Comparison of ENCODE assay signal across 26 cellular contexts in the genomic region with DNA sequence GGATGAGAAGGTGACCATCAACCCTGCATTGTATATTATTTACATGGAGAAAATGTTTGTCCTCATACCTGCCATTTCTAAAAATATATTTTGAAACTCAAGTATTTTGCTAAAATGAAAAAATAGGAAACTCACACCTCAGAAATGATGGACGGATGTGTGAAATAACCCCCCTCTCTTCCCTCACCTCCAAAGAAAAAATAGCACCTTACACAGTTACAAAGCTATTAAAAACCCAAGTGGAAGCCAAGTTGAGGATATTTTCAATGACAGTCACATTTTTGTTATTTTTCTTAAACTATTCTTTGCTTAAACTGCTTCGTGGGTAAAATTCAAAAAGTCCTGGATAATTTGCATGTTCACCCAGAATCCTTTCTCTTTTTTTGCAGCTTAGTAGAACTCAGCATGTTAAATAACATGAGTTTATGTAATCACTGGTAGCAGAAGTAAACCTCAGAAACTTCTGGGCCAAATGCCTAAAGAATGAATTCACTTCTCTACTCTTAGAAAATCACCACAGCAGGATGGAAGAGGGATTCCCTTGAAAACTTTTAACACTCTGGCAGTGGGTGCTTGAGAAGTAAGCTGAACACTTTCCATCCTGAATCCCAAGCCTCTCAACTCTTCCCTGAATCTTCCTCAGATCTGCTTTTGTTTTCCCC. TPM values are rescaled to one million over a fixed set of nuclear protein-coding genes. Genes with fewer than 3 reads are reported as not detected.
DNase-seq lines count a peak whose midpoint lies in the region; ATAC-seq and TF ChIP-seq lines count a peak whose summit lies in the region.
"Had no signal": no experiment of that assay in that cellular context is flagged by ENCODE, and none has a peak within 500 bp of the region (broad histone marks: within the 10 kb centered on the region; RNA-seq: fewer than 3 reads in every experiment).

No MANE protein-coding gene starts in this region.

- POLR2A ChIA-PET in activated CD4-positive, alpha-beta T cell treated with anti-CD3 and anti-CD28 coated beads, Interleukin-2, amount 10 ng/mL, durations not matched to agents 7 days and 5 days (lab: Charles Lee) = no interaction called here

- peak overlapping the region; percentile 78 for H3K27ac Mint-ChIP-seq in activated CD4-positive, alpha-beta T cell treated with anti-CD3 and anti-CD28 coated beads, Interleukin-2, amount 10 ng/mL, durations not matched to agents 7 days and 5 days
- H3K27ac Mint-ChIP-seq: activated T-helper 17 cell treated with anti-CD3 and anti-CD28 coated beads, Interleukin-2, amount 50 U/mL, for 72 hours; B cell; memory B cell had no signal

- H3K4me1 ChIP-seq in RWPE2 (ENCODE audit: insufficient read depth, poor library complexity, severe bottlenecking) = peaks cover 11% of the 10 kb centered on the region
- H3K4me1 ChIP-seq: esophagus muscularis mucosa, gastroesophageal sphincter, sigmoid colon had no signal

- H3K4me1 Mint-ChIP-seq in activated CD4-positive, alpha-beta T cell treated with anti-CD3 and anti-CD28 coated beads, Interleukin-2, amount 10 ng/mL, durations not matched to agents 7 days and 5 days = peaks cover 16% of the 10 kb centered on the region
- H3K4me1 Mint-ChIP-seq: activated T-helper 17 cell treated with anti-CD3 and anti-CD28 coated beads, Interleukin-2, amount 50 U/mL, for 72 hours; B cell; memory B cell had no signal

- CTCF ChIA-PET in activated CD4-positive, alpha-beta T cell treated with anti-CD3 and anti-CD28 coated beads, Interleukin-2, amount 10 ng/mL, durations not matched to agents 7 days and 5 days (lab: Charles Lee) = no interaction called here

- no peaks in the 10 kb centered on the region for H3K9me3 Mint-ChIP-seq in activated CD4-positive, alpha-beta T cell treated with anti-CD3 and anti-CD28 coated beads, Interleukin-2, amount 10 ng/mL, durations not matched to agents 7 days and 5 days
- H3K9me3 Mint-ChIP-seq: memory B cell had no signal

- TF ChIP-seq CTCF in RWPE2 (IDR thresholded peaks at IDR 0.05; ENCODE audit: poor library complexity, severe bottlenecking) (no peak), choroid plexus epithelial cell (conservative IDR thresholded peaks at IDR 0.05; ENCODE audit: low read depth, low read length) (no peak)

- H3K27me3 Mint-ChIP-seq in activated CD4-positive, alpha-beta T cell treated with anti-CD3 and anti-CD28 coated beads, Interleukin-2, amount 10 ng/mL, durations not matched to agents 7 days and 5 days = no peaks in the 10 kb centered on the region
- H3K27me3 Mint-ChIP-seq: activated T-helper 17 cell treated with anti-CD3 and anti-CD28 coated beads, Interleukin-2, amount 50 U/mL, for 72 hours; B cell; memory B cell had no signal

- no peaks in the 10 kb centered on the region; the same call in 1 of the 2 replicates for H3K36me3 ChIP-seq in RWPE2 (ENCODE audit: low read depth)
- H3K36me3 ChIP-seq: esophagus muscularis mucosa, gastroesophageal sphincter, sigmoid colon had no signal

- no peaks in the 10 kb centered on the region for H3K36me3 Mint-ChIP-seq in activated CD4-positive, alpha-beta T cell treated with anti-CD3 and anti-CD28 coated beads, Interleukin-2, amount 10 ng/mL, durations not matched to agents 7 days and 5 days (ENCODE audit: low read depth)
- H3K36me3 Mint-ChIP-seq: memory B cell had no signal

- no peaks in the 10 kb centered on the region for H3K27me3 ChIP-seq in RWPE2 (ENCODE audit: insufficient read depth, poor library complexity, severe bottlenecking)
- H3K27me3 ChIP-seq: esophagus muscularis mucosa, gastroesophageal sphincter, sigmoid colon had no signal

- no peak for DNase-seq in activated CD4-positive, alpha-beta T cell treated with anti-CD3 and anti-CD28 coated beads, Interleukin-2, amount 10 ng/mL, durations not matched to agents 7 days and 5 days
- no peak for DNase-seq in activated CD4-positive, alpha-beta T cell treated with anti-CD3 and anti-CD28 coated beads for 1 hour
- no peak for DNase-seq in RWPE2 (ENCODE audit: low spot score)
- peak; percentile 10 for DNase-seq in choroid plexus epithelial cell (ENCODE audit: low read depth)
- DNase-seq in stimulated activated CD4-positive, alpha-beta T cell treated with anti-CD3 and anti-CD28 coated beads, Interleukin-4, amount 100 ng/mL, for 1 hour = no peak
- no peak for DNase-seq in stimulated activated CD4-positive, alpha-beta T cell treated with anti-CD3 and anti-CD28 coated beads, Interleukin-2, amount 100 ng/mL, for 24 hours
- no peak for DNase-seq in HCEC 1CT
- DNase-seq: 8988T; effector CD8-positive, alpha-beta T cell; EL; NCI-H2107; NCI-H524; RPMI8226; sigmoid colon; T-helper 9 cell; trophoblast cell had no signal

- peak; percentile 17; the same call in 1 of the 3 replicates for ATAC-seq in RWPE2 (ENCODE audit: low read depth)
- ATAC-seq: activated T-helper 17 cell treated with anti-CD3 and anti-CD28 coated beads, Interleukin-2, amount 50 U/mL, for 72 hours; gastroesophageal sphincter; SK-N-SH treated with all-trans-retinoic acid at 6 μM for 48 hours had no signal

- no peak overlapping the region for H3K4me3 Mint-ChIP-seq in activated CD4-positive, alpha-beta T cell treated with anti-CD3 and anti-CD28 coated beads, Interleukin-2, amount 10 ng/mL, durations not matched to agents 7 days and 5 days
- H3K4me3 Mint-ChIP-seq: activated T-helper 17 cell treated with anti-CD3 and anti-CD28 coated beads, Interleukin-2, amount 50 U/mL, for 72 hours; B cell; memory B cell had no signal

- H3K27ac ChIP-seq in RWPE2 (ENCODE audit: poor library complexity, severe bottlenecking) (peak overlapping the region; percentile 29), skin epidermis (peak overlapping the region in 18 of 21 experiments; percentile 4 to 81 (median 65))
- H3K27ac ChIP-seq: esophagus muscularis mucosa, gastroesophageal sphincter, HL-60, sigmoid colon had no signal

- H3K4me3 ChIP-seq in RWPE2 (ENCODE audit: severe bottlenecking) = no peak overlapping the region
- no peak overlapping the region for H3K4me3 ChIP-seq in choroid plexus epithelial cell (ENCODE audit: low read depth, low read length)
- H3K4me3 ChIP-seq in skin epidermis = peak overlapping the region in 6 of 7 experiments; percentile 8 to 36 (median 21)
- H3K4me3 ChIP-seq: esophagus muscularis mucosa, gastroesophageal sphincter, sigmoid colon had no signal

- H3K9me3 ChIP-seq in RWPE2 (ENCODE audit: severe bottlenecking) = no peaks in the 10 kb centered on the region
- H3K9me3 ChIP-seq: esophagus muscularis mucosa, gastroesophageal sphincter, sigmoid colon had no signal

RNA-seq across cellular contexts. Expression of gene DSC1, which starts 0.8 kb away (rescaled TPM):
- under 1 TPM; 0.27 to 0.33 TPM for total RNA-seq in activated CD4-positive, alpha-beta T cell treated with anti-CD3 and anti-CD28 coated beads, Interleukin-2, amount 10 ng/mL, durations not matched to agents 7 days and 5 days
- total RNA-seq: activated T-helper 17 cell treated with anti-CD3 and anti-CD28 coated beads, Interleukin-2, amount 50 U/mL, for 72 hours; B cell; cerebellum; esophagus muscularis mucosa; gastroesophageal sphincter; kidney epithelial cell; sigmoid colon had no signal

RNA-seq across cellular contexts. Expression of gene DSC2, which starts 59.7 kb away (rescaled TPM):
- total RNA-seq in activated CD4-positive, alpha-beta T cell treated with anti-CD3 and anti-CD28 coated beads, Interleukin-2, amount 10 ng/mL, durations not matched to agents 7 days and 5 days = not detected
- total RNA-seq: activated T-helper 17 cell treated with anti-CD3 and anti-CD28 coated beads, Interleukin-2, amount 50 U/mL, for 72 hours; B cell had no signal

Comparison
In these comparisons a context has a peak if more than half of its experiments do, and no peak if none do; other contexts are left out.
1. H3K4me3 ChIP-seq: peak in skin epidermis (6 of 7); none in RWPE2 (single experiment) and choroid plexus epithelial cell (single experiment).